8 cellular contexts compared by ENCODE assay signal in the genomic region with DNA sequence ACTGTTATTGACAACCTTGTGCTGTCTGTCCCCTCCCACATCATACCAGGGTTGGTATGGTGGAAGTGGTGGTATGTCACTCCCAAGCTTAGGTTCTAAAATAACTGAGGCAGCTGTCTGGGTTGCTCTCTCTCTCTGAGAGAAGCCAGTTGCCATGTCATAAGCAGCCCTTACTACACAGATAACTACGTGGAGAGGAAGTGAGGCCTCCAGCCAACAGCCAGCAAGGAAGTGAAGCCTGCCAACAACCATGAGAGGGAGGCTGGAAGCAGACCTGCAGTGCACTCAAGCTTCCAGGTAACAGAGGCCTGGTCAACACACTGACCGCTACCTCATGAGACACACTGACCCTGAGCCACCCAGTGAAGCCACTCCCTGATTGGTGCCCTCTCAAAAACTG. TPM values are rescaled to one million over a fixed set of nuclear protein-coding genes. Genes with fewer than 3 reads are reported as not detected.
DNase-seq lines count a peak whose midpoint lies in the region; ATAC-seq and TF ChIP-seq lines count a peak whose summit lies in the region.
"Had no signal": no experiment of that assay in that cellular context is flagged by ENCODE, and none has a peak within 500 bp of the region (broad histone marks: within the 10 kb centered on the region; RNA-seq: fewer than 3 reads in every experiment).

No MANE protein-coding gene starts in this region.

- peak; percentile 33 for DNase-seq in activated CD8-positive, alpha-beta T cell treated with anti-CD3 and anti-CD28 coated beads, Interleukin-2, amount 10 ng/mL, durations not matched to agents 7 days and 5 days
- DNase-seq in natural killer cell (no peak), pons (ENCODE audit: low spot score) (no peak), RKO (ENCODE audit: low spot score) (no peak)

- H3K27ac Mint-ChIP-seq in activated CD8-positive, alpha-beta T cell treated with anti-CD3 and anti-CD28 coated beads, Interleukin-2, amount 10 ng/mL, durations not matched to agents 7 days and 5 days = peak overlapping the region; percentile 66
- H3K27ac Mint-ChIP-seq in natural killer cell = peak overlapping the region in 1 of 2 donors; percentile 39

- CTCF ChIA-PET in activated CD8-positive, alpha-beta T cell treated with anti-CD3 and anti-CD28 coated beads, Interleukin-2, amount 10 ng/mL, durations not matched to agents 7 days and 5 days (lab: Charles Lee) = no interaction called here

- H3K9me3 Mint-ChIP-seq in activated CD8-positive, alpha-beta T cell treated with anti-CD3 and anti-CD28 coated beads, Interleukin-2, amount 10 ng/mL, durations not matched to agents 7 days and 5 days (ENCODE audit: insufficient read depth) = no peaks in the 10 kb centered on the region
- H3K9me3 Mint-ChIP-seq in natural killer cell = no peaks in the 10 kb centered on the region

- POLR2A ChIA-PET in activated CD8-positive, alpha-beta T cell treated with anti-CD3 and anti-CD28 coated beads, Interleukin-2, amount 10 ng/mL, durations not matched to agents 7 days and 5 days (lab: Charles Lee) = interaction anchor here (1.0 kb wide), 1 partner anchor 18 kb away, joined by 3 read pairs; no protein-coding TSS in a partner anchor

- H3K4me1 Mint-ChIP-seq in activated CD8-positive, alpha-beta T cell treated with anti-CD3 and anti-CD28 coated beads, Interleukin-2, amount 10 ng/mL, durations not matched to agents 7 days and 5 days (ENCODE audit: low read depth) = peaks cover 15% of the 10 kb centered on the region
- peaks cover 0 to 6% of the 10 kb centered on the region in 2 donors for H3K4me1 Mint-ChIP-seq in natural killer cell

- TF ChIP-seq CTCF in natural killer cell (IDR thresholded peaks at IDR 0.05) = no peak

- peak; percentile 92 for ATAC-seq in GM19452 (IDR thresholded peaks at IDR 0.05; ENCODE audit: unreplicated experiment)
- ATAC-seq in HG03139 (IDR thresholded peaks at IDR 0.05; ENCODE audit: unreplicated experiment) = peak; percentile 92
- peak; percentile 51 for ATAC-seq in activated CD8-positive, alpha-beta T cell treated with anti-CD3 and anti-CD28 coated beads, Interleukin-2, amount 10 ng/mL, durations not matched to agents 7 days and 5 days
- peak in 2 of 3 donors; percentile 52 for ATAC-seq in natural killer cell
- ATAC-seq in activated CD4-positive, CD25-positive, alpha-beta regulatory T cell treated with anti-CD3 and anti-CD28 coated beads, Interleukin-2, amount 50 U/mL, for 24 hours = no peak
- ATAC-seq: Panc1 had no signal

- H3K36me3 Mint-ChIP-seq in activated CD8-positive, alpha-beta T cell treated with anti-CD3 and anti-CD28 coated beads, Interleukin-2, amount 10 ng/mL, durations not matched to agents 7 days and 5 days (ENCODE audit: low read depth) = peaks cover 15% of the 10 kb centered on the region
- H3K36me3 Mint-ChIP-seq in natural killer cell = no peaks in the 10 kb centered on the region

- H3K4me3 Mint-ChIP-seq in activated CD8-positive, alpha-beta T cell treated with anti-CD3 and anti-CD28 coated beads, Interleukin-2, amount 10 ng/mL, durations not matched to agents 7 days and 5 days = no peak overlapping the region
- no peak overlapping the region for H3K4me3 Mint-ChIP-seq in natural killer cell

- H3K27me3 Mint-ChIP-seq in activated CD8-positive, alpha-beta T cell treated with anti-CD3 and anti-CD28 coated beads, Interleukin-2, amount 10 ng/mL, durations not matched to agents 7 days and 5 days (ENCODE audit: low read depth) = no peaks in the 10 kb centered on the region
- H3K27me3 Mint-ChIP-seq in natural killer cell (ENCODE audit: low read depth in 2 of 2) = no peaks in the 10 kb centered on the region

- intact Hi-C loops in natural killer cell (cut with micrococcal nuclease) = no loop called here

RNA-seq across cellular contexts. Expression of gene CTNNAL1, which starts 18.6 kb away (rescaled TPM):
- 10 to 100 TPM; 21.4 to 21.8 TPM for total RNA-seq in activated CD8-positive, alpha-beta T cell treated with anti-CD3 and anti-CD28 coated beads, Interleukin-2, amount 10 ng/mL, durations not matched to agents 7 days and 5 days
- 1 to 10 TPM; 2.6 to 7.6 (median 2.7) TPM for total RNA-seq in natural killer cell

Comparison
In these comparisons a context has a peak if more than half of its experiments do, and no peak if none do; other contexts are left out.
1. ATAC-seq: peak in GM19452 (single experiment), HG03139 (single experiment), activated CD8-positive, alpha-beta T cell treated with anti-CD3 and anti-CD28 coated beads, Interleukin-2, amount 10 ng/mL, durations not matched to agents 7 days and 5 days (single experiment) and natural killer cell (2 of 3); none in activated CD4-positive, CD25-positive, alpha-beta regulatory T cell treated with anti-CD3 and anti-CD28 coated beads, Interleukin-2, amount 50 U/mL, for 24 hours (0 of 2).